ENCODE assay signal across 8 cellular contexts in the genomic region with DNA sequence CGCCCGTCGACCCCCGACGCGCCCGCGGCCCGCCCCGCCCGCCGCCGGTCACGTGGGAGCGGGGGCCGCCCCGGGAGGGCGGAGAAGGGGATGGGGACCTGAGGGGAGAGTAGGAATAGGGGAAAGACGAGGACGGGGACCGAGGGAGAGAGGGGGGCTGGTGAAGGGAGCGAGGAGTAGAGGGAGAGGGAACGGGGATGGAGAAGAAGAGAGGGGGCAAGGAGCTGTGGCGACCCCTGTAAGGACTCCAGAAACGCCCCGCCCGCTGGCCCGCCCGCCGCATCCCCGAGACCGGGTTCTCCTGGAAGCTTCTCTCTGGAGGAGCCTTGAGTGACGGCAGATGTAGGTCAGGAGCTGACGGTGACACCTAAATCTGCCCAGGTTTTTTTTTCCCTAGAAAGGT. TPM values are rescaled to one million over a fixed set of nuclear protein-coding genes. Genes with fewer than 3 reads are reported as not detected.
DNase-seq lines count a peak whose midpoint lies in the region; ATAC-seq and TF ChIP-seq lines count a peak whose summit lies in the region.

No MANE protein-coding gene starts in this region.

- no peak overlapping the region for H3K27ac ChIP-seq in PC-9

- intact Hi-C loops in PC-9 (cut with micrococcal nuclease; ENCODE audit: unreplicated experiment), result loop anchor here (1.0 kb wide), 1 partner anchor 75 kb away; a partner anchor contains a TSS

- peaks cover 12% of the 10 kb centered on the region for H3K4me1 ChIP-seq in PC-9 (replicated peaks; ENCODE audit: insufficient read depth)

- DNase-seq in CD1c-positive myeloid dendritic cell (ENCODE audit: extremely low spot score), result peak; percentile 20
- DNase-seq in PC-9, result no peak
- peak; percentile 23 for DNase-seq in central memory CD4-positive, alpha-beta T cell
- DNase-seq in kidney epithelial cell (ENCODE audit: low read depth), result no peak
- peak; percentile 4 for DNase-seq in stimulated activated CD8-positive, alpha-beta memory T cell treated with anti-CD3 and anti-CD28 coated beads, Interleukin-15, amount 100 ng/mL, for 1 hour (ENCODE audit: low read depth)

- CTCF ChIA-PET in PC-9 (lab: Charles Lee), result no interaction called here

- no peak overlapping the region; the same call in 1 of the 2 replicates for H2AFZ ChIP-seq in PC-9

- no peak for TF ChIP-seq CTCF in PC-9 (conservative IDR thresholded peaks at IDR 0.05)
- TF ChIP-seq CTCF in kidney epithelial cell (IDR thresholded peaks at IDR 0.05; ENCODE audit: insufficient read depth, low read length, poor library complexity, severe bottlenecking), result no peak

- H3K4me3 ChIP-seq in PC-9 (peak overlapping the region; percentile 81), kidney epithelial cell (ENCODE audit: low read depth, low read length) (peak overlapping the region; percentile 82)

- peaks cover 4% of the 10 kb centered on the region; the same call in 1 of the 2 replicates for H3K36me3 ChIP-seq in PC-9 (ENCODE audit: low read depth)
- no peaks in the 10 kb centered on the region for H3K36me3 ChIP-seq in kidney epithelial cell (ENCODE audit: control insufficient read depth, insufficient read depth, low read length)

- POLR2A ChIA-PET in PC-9 (lab: Charles Lee; ENCODE audit: unreplicated experiment), result interaction anchor here (0.5 kb wide), 1 partner anchor 76 kb away, joined by 4 read pairs; a partner anchor contains a TSS

- H4K20me1 ChIP-seq in PC-9 (ENCODE audit: insufficient read depth), result peaks cover 35% of the 10 kb centered on the region

- no peaks in the 10 kb centered on the region for H3K9me3 ChIP-seq in PC-9 (ENCODE audit: insufficient read depth, low read depth)

- ATAC-seq in GM18519 (IDR thresholded peaks at IDR 0.05; ENCODE audit: low FRiP score, unreplicated experiment), result peak; percentile 5
- peak; percentile 26 for ATAC-seq in HG03095 (IDR thresholded peaks at IDR 0.05; ENCODE audit: unreplicated experiment)
- no peak for ATAC-seq in HG03097 (IDR thresholded peaks at IDR 0.05; ENCODE audit: low FRiP score, unreplicated experiment)

- no peaks in the 10 kb centered on the region for H3K27me3 ChIP-seq in PC-9 (ENCODE audit: insufficient read depth, low read depth)
- H3K27me3 ChIP-seq in kidney epithelial cell (ENCODE audit: control insufficient read depth, insufficient read depth, low read length), result no peaks in the 10 kb centered on the region

- peaks cover 49% of the 10 kb centered on the region for H3K79me2 ChIP-seq in PC-9 (ENCODE audit: low read depth)

- peak overlapping the region; percentile 93 for H3K4me2 ChIP-seq in PC-9

- no TSS peak for BruUV-seq in PC-9 (replicated peaks; lab: Mats Ljungman, UMichigan)

- H3F3A ChIP-seq in PC-9 (ENCODE audit: insufficient read depth, low read depth), result peaks cover 8% of the 10 kb centered on the region; the same call in 1 of the 2 replicates

- no peaks in the 10 kb centered on the region for H3K9me2 ChIP-seq in PC-9 (ENCODE audit: insufficient read depth)

RNA-seq across cellular contexts. Expression of a gene that starts 0.6 kb away (rescaled TPM):
- total RNA-seq in PC-9 (2021) (12.6 and 13.8 TPM in 2 replicates), kidney epithelial cell (21.8 and 28.1 TPM in 2 replicates)

Comparison
In these comparisons a context has a peak if more than half of its experiments do, and no peak if none do; other contexts are left out.
1. DNase-seq: peak in CD1c-positive myeloid dendritic cell (single experiment), central memory CD4-positive, alpha-beta T cell (single experiment) and stimulated activated CD8-positive, alpha-beta memory T cell treated with anti-CD3 and anti-CD28 coated beads, Interleukin-15, amount 100 ng/mL, for 1 hour (single experiment); none in PC-9 (0 of 2) and kidney epithelial cell (single experiment).